Comparison of ENCODE assay signal across 1 cellular context in genomic region chr13:44274838-44275237, GRCh38.
TF ChIP-seq lines count a peak whose summit lies in the region.

No MANE protein-coding gene starts in this region.

TF ChIP-seq in GM12878, 131 proteins besides CTCF, POLR2A, EP300 and RAD21 (continued from another document):
- TF ChIP-seq, protein P1, sequence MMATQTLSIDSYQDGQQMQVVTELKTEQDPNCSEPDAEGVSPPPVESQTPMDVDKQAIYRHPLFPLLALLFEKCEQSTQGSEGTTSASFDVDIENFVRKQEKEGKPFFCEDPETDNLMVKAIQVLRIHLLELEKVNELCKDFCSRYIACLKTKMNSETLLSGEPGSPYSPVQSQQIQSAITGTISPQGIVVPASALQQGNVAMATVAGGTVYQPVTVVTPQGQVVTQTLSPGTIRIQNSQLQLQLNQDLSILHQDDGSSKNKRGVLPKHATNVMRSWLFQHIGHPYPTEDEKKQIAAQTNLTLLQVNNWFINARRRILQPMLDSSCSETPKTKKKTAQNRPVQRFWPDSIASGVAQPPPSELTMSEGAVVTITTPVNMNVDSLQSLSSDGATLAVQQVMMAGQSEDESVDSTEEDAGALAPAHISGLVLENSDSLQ (IDR thresholded peaks at IDR 0.05) = no peak
- TF ChIP-seq TBL1XR1 (IDR thresholded peaks at IDR 0.05; ENCODE audit: low read depth, low read length) (no peak), IKZF2 (IDR thresholded peaks at IDR 0.05) (no peak), MXI1 (IDR thresholded peaks at IDR 0.05; ENCODE audit: low read depth, low read length) (no peak), ESRRA (IDR thresholded peaks at IDR 0.05; ENCODE audit: low read length) (no peak), STAT1 (conservative IDR thresholded peaks at IDR 0.05) (no peak), TAF1 (IDR thresholded peaks at IDR 0.05; ENCODE audit: borderline replicate concordance, low read depth, low read length) (no peak), CEBPB (IDR thresholded peaks at IDR 0.05; ENCODE audit: borderline replicate concordance in 1 of 2, low read depth in 2 of 2, low read length in 2 of 2) (no peak)
- TF ChIP-seq, protein P2, sequence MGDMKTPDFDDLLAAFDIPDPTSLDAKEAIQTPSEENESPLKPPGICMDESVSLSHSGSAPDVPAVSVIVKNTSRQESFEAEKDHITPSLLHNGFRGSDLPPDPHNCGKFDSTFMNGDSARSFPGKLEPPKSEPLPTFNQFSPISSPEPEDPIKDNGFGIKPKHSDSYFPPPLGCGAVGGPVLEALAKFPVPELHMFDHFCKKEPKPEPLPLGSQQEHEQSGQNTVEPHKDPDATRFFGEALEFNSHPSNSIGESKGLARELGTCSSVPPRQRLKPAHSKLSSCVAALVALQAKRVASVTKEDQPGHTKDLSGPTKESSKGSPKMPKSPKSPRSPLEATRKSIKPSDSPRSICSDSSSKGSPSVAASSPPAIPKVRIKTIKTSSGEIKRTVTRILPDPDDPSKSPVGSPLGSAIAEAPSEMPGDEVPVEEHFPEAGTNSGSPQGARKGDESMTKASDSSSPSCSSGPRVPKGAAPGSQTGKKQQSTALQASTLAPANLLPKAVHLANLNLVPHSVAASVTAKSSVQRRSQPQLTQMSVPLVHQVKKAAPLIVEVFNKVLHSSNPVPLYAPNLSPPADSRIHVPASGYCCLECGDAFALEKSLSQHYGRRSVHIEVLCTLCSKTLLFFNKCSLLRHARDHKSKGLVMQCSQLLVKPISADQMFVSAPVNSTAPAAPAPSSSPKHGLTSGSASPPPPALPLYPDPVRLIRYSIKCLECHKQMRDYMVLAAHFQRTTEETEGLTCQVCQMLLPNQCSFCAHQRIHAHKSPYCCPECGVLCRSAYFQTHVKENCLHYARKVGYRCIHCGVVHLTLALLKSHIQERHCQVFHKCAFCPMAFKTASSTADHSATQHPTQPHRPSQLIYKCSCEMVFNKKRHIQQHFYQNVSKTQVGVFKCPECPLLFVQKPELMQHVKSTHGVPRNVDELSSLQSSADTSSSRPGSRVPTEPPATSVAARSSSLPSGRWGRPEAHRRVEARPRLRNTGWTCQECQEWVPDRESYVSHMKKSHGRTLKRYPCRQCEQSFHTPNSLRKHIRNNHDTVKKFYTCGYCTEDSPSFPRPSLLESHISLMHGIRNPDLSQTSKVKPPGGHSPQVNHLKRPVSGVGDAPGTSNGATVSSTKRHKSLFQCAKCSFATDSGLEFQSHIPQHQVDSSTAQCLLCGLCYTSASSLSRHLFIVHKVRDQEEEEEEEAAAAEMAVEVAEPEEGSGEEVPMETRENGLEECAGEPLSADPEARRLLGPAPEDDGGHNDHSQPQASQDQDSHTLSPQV (IDR thresholded peaks at IDR 0.05) = no peak
- TF ChIP-seq, protein P3, sequence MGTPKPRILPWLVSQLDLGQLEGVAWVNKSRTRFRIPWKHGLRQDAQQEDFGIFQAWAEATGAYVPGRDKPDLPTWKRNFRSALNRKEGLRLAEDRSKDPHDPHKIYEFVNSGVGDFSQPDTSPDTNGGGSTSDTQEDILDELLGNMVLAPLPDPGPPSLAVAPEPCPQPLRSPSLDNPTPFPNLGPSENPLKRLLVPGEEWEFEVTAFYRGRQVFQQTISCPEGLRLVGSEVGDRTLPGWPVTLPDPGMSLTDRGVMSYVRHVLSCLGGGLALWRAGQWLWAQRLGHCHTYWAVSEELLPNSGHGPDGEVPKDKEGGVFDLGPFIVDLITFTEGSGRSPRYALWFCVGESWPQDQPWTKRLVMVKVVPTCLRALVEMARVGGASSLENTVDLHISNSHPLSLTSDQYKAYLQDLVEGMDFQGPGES (IDR thresholded peaks at IDR 0.05) = no peak
- TF ChIP-seq, protein P4, sequence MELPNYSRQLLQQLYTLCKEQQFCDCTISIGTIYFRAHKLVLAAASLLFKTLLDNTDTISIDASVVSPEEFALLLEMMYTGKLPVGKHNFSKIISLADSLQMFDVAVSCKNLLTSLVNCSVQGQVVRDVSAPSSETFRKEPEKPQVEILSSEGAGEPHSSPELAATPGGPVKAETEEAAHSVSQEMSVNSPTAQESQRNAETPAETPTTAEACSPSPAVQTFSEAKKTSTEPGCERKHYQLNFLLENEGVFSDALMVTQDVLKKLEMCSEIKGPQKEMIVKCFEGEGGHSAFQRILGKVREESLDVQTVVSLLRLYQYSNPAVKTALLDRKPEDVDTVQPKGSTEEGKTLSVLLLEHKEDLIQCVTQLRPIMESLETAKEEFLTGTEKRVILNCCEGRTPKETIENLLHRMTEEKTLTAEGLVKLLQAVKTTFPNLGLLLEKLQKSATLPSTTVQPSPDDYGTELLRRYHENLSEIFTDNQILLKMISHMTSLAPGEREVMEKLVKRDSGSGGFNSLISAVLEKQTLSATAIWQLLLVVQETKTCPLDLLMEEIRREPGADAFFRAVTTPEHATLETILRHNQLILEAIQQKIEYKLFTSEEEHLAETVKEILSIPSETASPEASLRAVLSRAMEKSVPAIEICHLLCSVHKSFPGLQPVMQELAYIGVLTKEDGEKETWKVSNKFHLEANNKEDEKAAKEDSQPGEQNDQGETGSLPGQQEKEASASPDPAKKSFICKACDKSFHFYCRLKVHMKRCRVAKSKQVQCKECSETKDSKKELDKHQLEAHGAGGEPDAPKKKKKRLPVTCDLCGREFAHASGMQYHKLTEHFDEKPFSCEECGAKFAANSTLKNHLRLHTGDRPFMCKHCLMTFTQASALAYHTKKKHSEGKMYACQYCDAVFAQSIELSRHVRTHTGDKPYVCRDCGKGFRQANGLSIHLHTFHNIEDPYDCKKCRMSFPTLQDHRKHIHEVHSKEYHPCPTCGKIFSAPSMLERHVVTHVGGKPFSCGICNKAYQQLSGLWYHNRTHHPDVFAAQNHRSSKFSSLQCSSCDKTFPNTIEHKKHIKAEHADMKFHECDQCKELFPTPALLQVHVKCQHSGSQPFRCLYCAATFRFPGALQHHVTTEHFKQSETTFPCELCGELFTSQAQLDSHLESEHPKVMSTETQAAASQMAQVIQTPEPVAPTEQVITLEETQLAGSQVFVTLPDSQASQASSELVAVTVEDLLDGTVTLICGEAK (IDR thresholded peaks at IDR 0.05; ENCODE audit: borderline replicate concordance) = no peak
TF ChIP-seq in GM12878: peak in this region for 0.
